Comparison of ENCODE assay signal across 8 cellular contexts in the genomic region with DNA sequence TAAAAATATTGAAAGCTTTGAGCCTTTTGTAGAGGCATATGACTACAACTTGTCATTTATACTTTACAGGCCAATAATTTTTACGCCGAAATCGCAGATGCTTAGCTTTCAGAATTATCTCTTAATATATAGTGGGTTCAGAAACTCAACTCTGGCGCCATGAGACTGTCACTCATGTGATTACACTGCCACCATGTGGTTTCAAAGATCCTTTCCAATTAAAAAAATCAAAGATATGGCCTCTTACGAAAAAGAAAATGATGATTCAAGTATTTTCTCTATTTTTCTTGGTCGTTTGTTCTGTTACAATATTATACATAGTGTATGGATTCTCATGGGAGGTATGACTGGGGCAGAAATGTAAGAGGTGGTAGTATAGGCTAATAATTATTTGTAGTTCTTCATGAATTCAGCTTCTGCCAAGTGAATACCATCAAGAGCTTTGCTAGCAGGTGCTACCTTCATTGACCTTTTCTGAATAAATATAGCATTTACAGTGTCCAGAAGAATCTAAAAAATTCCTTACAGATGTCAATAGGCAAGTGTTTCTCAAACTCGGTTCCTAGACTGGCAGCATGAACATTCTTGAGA.
A peak's percentile ranks its signal among the peaks of the same experiment; 100 is the strongest.
DNase-seq lines count a peak whose midpoint lies in the region; ATAC-seq and TF ChIP-seq lines count a peak whose summit lies in the region.

No MANE protein-coding gene starts in this region.

- intact Hi-C loops in upper lobe of right lung (cut with DNase I) = loop anchor here (5.0 kb wide), 1 partner anchor 635 kb away; no protein-coding TSS in a partner anchor

- H3K27me3 ChIP-seq in adipocyte (replicated peaks; ENCODE audit: control insufficient read depth, insufficient read depth, low read length) = peaks cover 23% of the 10 kb centered on the region
- no peaks in the 10 kb centered on the region for H3K27me3 ChIP-seq in upper lobe of right lung

- peak; percentile 12 for DNase-seq in NCI-H1436 (lab: John Stamatoyannopoulos, UW)
- no peak for DNase-seq in NCI-H1436 treated with DMSO at 0.1 percent for 48 hours (lab: John Stamatoyannopoulos, UW)
- peak; percentile 37 for DNase-seq in HCEC 1CT
- DNase-seq in NCI-H1694 (lab: John Stamatoyannopoulos, UW) = peak; percentile 17
- peak; percentile 83 for DNase-seq in adipocyte (ENCODE audit: low read depth)
- peak; percentile 70 for DNase-seq in inferior parietal cortex (ENCODE audit: extremely low spot score)
- DNase-seq in upper lobe of right lung = no peak

- H3K4me1 ChIP-seq in adipocyte (ENCODE audit: control insufficient read depth, insufficient read depth, low read length) (no peaks in the 10 kb centered on the region), upper lobe of right lung (no peaks in the 10 kb centered on the region)

- peak overlapping the region; percentile 44 for H3K4me3 ChIP-seq in adipocyte (ENCODE audit: low read length)
- no peak overlapping the region for H3K4me3 ChIP-seq in upper lobe of right lung

- no peak overlapping the region for H3K9ac ChIP-seq in adipocyte (ENCODE audit: low read length)

- TF ChIP-seq CTCF in upper lobe of right lung (IDR thresholded peaks at IDR 0.05) = peak; percentile 57

- H3K9me3 ChIP-seq in adipocyte (ENCODE audit: control insufficient read depth, low read length) (peaks cover 3% of the 10 kb centered on the region), upper lobe of right lung (no peaks in the 10 kb centered on the region)

- no peaks in the 10 kb centered on the region for H3K36me3 ChIP-seq in adipocyte (ENCODE audit: control insufficient read depth, insufficient read depth, low read length, severe bottlenecking)
- H3K36me3 ChIP-seq in upper lobe of right lung = no peaks in the 10 kb centered on the region

- no peak overlapping the region for H3K27ac ChIP-seq in upper lobe of right lung

- ATAC-seq in upper lobe of right lung = peak; percentile 52
- no peak for ATAC-seq in GM21737 (IDR thresholded peaks at IDR 0.05; ENCODE audit: unreplicated experiment)

Comparison
In these comparisons a context has a peak if more than half of its experiments do, and no peak if none do; other contexts are left out.
1. DNase-seq: peak in NCI-H1436 (single experiment), HCEC 1CT (single experiment), NCI-H1694 (single experiment), adipocyte (single experiment) and inferior parietal cortex (single experiment); none in NCI-H1436 treated with DMSO at 0.1 percent for 48 hours (single experiment) and upper lobe of right lung (single experiment).